32 cellular contexts compared by ENCODE assay signal in the genomic region with DNA sequence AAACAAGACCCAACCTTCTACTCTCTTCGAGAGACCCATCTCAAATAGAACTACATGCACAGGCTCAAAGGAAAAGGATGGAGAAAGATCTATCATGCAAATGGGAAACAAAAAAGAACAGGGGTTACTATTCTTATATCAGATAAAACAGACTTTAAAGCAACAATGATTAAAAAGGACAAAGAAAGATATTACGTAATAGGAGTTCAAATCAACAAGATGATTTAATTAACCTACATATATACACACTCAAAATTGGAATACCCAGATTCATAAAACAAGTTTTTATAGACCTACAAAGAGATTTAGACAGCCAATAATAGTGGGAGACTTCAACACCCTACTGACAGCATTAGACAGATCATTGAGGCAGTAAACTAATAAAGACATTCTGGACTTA.
"Had no signal": no experiment of that assay in that cellular context is flagged by ENCODE, and none has a peak within 500 bp of the region (broad histone marks: within the 10 kb centered on the region; RNA-seq: fewer than 3 reads in every experiment).

No MANE protein-coding gene starts in this region.

- H3K36me3 ChIP-seq: adrenal gland, ascending aorta, brain microvascular endothelial cell, breast epithelium, cardiac muscle cell had no signal

- DNase-seq: activated effector memory CD4-positive, alpha-beta T cell treated with anti-CD3 and anti-CD28 coated beads, Interleukin-2, amount 50 U/mL, for 16 hours; activated effector memory CD4-positive, alpha-beta T cell treated with Interleukin-2 at 50 U/mL for 16 hours; activated gamma-delta T cell; activated gamma-delta T cell treated with Interleukin-2 at 50 U/mL for 16 hours; activated naive CD4-positive, alpha-beta T cell; activated naive CD4-positive, alpha-beta T cell treated with anti-CD3 and anti-CD28 coated beads for 36 hours; activated naive CD4-positive, alpha-beta T cell treated with anti-CD3 and anti-CD28 coated beads, Interleukin-2, amount 10 ng/mL, durations not matched to agents 7 days and 5 days; activated naive CD4-positive, alpha-beta T cell treated with anti-CD3 and anti-CD28 coated beads, Interleukin-2, amount 50 U/mL, for 16 hours; activated naive CD4-positive, alpha-beta T cell treated with Interleukin-2 at 50 U/mL for 16 hours; activated naive CD8-positive, alpha-beta T cell treated with anti-CD3 and anti-CD28 coated beads for 36 hours; activated naive CD8-positive, alpha-beta T cell treated with anti-CD3 and anti-CD28 coated beads, Interleukin-2, amount 10 ng/mL, durations not matched to agents 7 days and 5 days; activated naive CD8-positive, alpha-beta T cell treated with anti-CD3 and anti-CD28 coated beads, Interleukin-2, amount 50 U/mL, for 24 hours; activated T-cell treated with anti-CD3 and anti-CD28 coated beads, Interleukin-2, amount 50 U/mL, for 4 hours; activated T-cell treated with anti-CD3 and anti-CD28 coated beads, Interleukin-2, amount 50 U/mL, for 48 hours; activated T-cell treated with anti-CD3 and anti-CD28 coated beads, Interleukin-2, amount 50 U/mL, for 72 hours; adrenal gland; amniotic stem cell; amygdala; anterior cingulate cortex; aorta; body of pancreas; brain microvascular endothelial cell; caudate nucleus; central memory CD4-positive, alpha-beta T cell; cerebellar nuclear complex had no signal

- ATAC-seq: activated naive CD4-positive, alpha-beta T cell treated with anti-CD3 and anti-CD28 coated beads, Interleukin-2, amount 50 U/mL, for 72 hours; activated naive CD8-positive, alpha-beta T cell treated with anti-CD3 and anti-CD28 coated beads, Interleukin-2, amount 50 U/mL, for 24 hours; activated T-cell treated with anti-CD3 and anti-CD28 coated beads, Interleukin-2, amount 50 U/mL, for 4 hours; activated T-cell treated with anti-CD3 and anti-CD28 coated beads, Interleukin-2, amount 50 U/mL, for 72 hours; activated T-helper 17 cell treated with anti-CD3 and anti-CD28 coated beads, Interleukin-2, amount 50 U/mL, for 72 hours; body of pancreas had no signal

- FAIRE-seq: astrocyte, bronchial epithelial cell had no signal

- H3K27ac ChIP-seq: adrenal gland, ascending aorta, body of pancreas, brain microvascular endothelial cell, breast epithelium, cardiac muscle cell had no signal

- H3K9me3 ChIP-seq: adrenal gland, ascending aorta, body of pancreas had no signal

- H3K4me1 ChIP-seq: adrenal gland, ascending aorta, body of pancreas, breast epithelium had no signal

- H3K4me3 ChIP-seq: adrenal gland, ascending aorta, body of pancreas, breast epithelium, cardiac muscle cell had no signal

- H3K27me3 ChIP-seq: adrenal gland, ascending aorta, body of pancreas, brain microvascular endothelial cell, breast epithelium, cardiac muscle cell had no signal
